Comparison of ENCODE assay signal across 15 cellular contexts in the genomic region with DNA sequence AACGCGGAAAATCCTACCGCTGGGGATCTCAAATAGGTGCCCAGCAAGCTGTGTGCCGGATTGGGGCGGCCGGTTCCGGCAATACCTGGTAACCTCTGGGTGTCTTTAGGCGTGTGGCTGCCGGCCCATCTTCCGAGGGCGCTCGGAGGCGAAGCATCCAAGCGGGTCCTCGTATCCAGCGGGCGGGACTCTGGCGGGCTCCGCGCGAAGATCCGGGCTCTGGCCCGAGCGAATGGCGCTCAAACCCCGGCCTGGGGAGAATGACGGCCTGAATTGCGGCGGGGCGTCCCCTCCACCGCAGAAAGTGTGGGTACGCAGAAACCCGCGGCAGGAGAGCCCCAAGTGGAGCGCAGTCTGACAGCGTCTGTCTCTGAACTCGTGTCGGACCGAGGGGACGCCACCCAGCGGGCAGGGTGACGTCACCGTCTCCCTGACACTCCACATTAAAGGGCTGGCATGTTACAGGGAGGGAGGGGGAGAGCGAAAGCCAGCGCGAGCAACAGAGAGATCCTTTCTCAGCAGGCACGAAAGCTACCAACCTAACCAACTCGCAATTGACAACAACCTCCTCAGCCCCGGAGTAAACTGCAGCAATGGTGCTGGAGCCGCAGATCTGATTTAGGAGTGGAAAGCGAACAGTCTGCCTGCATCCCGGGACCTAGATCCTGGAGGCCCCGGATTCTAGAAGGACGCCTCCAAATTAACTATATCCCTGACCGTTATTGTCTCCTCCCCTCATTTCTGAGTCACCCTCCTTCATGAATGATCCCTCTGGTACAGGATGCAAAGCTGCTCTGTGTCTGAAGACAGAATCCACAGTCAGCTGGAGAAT. TPM values are rescaled to one million over a fixed set of nuclear protein-coding genes. Genes with fewer than 3 reads are reported as not detected.
DNase-seq lines count a peak whose midpoint lies in the region; TF ChIP-seq lines count a peak whose summit lies in the region.
"Had no signal": no experiment of that assay in that cellular context is flagged by ENCODE, and none has a peak within 500 bp of the region (broad histone marks: within the 10 kb centered on the region; RNA-seq: fewer than 3 reads in every experiment).

A gene with protein sequence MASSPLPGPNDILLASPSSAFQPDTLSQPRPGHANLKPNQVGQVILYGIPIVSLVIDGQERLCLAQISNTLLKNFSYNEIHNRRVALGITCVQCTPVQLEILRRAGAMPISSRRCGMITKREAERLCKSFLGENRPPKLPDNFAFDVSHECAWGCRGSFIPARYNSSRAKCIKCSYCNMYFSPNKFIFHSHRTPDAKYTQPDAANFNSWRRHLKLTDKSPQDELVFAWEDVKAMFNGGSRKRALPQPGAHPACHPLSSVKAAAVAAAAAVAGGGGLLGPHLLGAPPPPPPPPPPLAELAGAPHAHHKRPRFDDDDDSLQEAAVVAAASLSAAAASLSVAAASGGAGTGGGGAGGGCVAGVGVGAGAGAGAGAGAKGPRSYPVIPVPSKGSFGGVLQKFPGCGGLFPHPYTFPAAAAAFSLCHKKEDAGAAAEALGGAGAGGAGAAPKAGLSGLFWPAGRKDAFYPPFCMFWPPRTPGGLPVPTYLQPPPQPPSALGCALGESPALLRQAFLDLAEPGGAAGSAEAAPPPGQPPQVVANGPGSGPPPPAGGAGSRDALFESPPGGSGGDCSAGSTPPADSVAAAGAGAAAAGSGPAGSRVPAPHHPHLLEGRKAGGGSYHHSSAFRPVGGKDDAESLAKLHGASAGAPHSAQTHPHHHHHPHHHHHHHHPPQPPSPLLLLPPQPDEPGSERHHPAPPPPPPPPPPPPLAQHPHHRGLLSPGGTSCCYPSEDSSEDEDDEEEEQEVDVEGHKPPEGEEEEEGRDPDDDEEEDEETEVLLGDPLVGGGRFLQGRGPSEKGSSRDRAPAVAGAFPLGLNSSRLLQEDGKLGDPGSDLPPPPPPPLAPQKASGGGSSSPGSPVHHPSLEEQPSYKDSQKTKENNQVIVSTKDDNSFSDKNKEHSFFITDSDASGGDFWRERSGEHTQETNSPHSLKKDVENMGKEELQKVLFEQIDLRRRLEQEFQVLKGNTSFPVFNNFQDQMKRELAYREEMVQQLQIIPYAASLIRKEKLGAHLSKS (minus strand): TSS at position 372 of the 832 bp plus-strand sequence. CDS start 2,477 bp downstream, outside the sequence.

- no CpG with 5 or more reads among the region's 55 CpGs for WGBS in neuronal stem cell (ENCODE audit: extremely low coverage in 2 of 2, insufficient read length in 2 of 2, insufficient replicate concordance in 1 of 2), 2 donors

- no peak within 1 kb of the TSS for H2BK12ac ChIP-seq in neuronal stem cell (ENCODE audit: low read length)

- H3K27me3 ChIP-seq in neuronal stem cell (ENCODE audit: control insufficient read depth in 3 of 3, insufficient read depth in 3 of 3, low read depth in 1 of 3, low read length in 3 of 3), result peaks cover 47 to 96% (median 95%) of the 10 kb centered on the region in 3 experiments

- peak within 1 kb of the TSS; percentile 77 for H3K4me2 ChIP-seq in neuronal stem cell (ENCODE audit: insufficient read depth, low read length, poor library complexity, severe bottlenecking)

- peak within 1 kb of the TSS; percentile 68 for H2AFZ ChIP-seq in neuronal stem cell (ENCODE audit: low read length)

- peaks cover 0 to 17% (median 5%) of the 10 kb centered on the region in 5 experiments for H3K9me3 Mint-ChIP-seq in brain
- H3K9me3 Mint-ChIP-seq: memory B cell had no signal

- TF ChIP-seq CTCF in brain (conservative IDR thresholded peaks at IDR 0.05), result no peak

- no peak within 1 kb of the TSS for H2BK15ac ChIP-seq in neuronal stem cell (ENCODE audit: low read length)

- peak within 1 kb of the TSS; percentile 51 for H3K23ac ChIP-seq in neuronal stem cell (ENCODE audit: low read depth, low read length, poor library complexity)

- peak within 1 kb of the TSS; percentile 47 to 82 (median 78) for H3K4me3 Mint-ChIP-seq in brain
- H3K4me3 Mint-ChIP-seq: memory B cell had no signal

- H3K27ac ChIP-seq in neuronal stem cell (replicated peaks; ENCODE audit: low read length), result no peak within 1 kb of the TSS
- H3K27ac ChIP-seq: brain microvascular endothelial cell, prostate gland, tibial nerve had no signal

- peak within 1 kb of the TSS; percentile 77 for H3K18ac ChIP-seq in neuronal stem cell (ENCODE audit: low read length)

- no peaks in the 10 kb centered on the region for H3K36me3 ChIP-seq in neuronal stem cell (replicated peaks in 1 of 2; ENCODE audit: control insufficient read depth in 2 of 2, insufficient read depth in 2 of 2, low read length in 2 of 2)
- H3K36me3 ChIP-seq: brain microvascular endothelial cell, MG63, prostate gland, tibial nerve had no signal

- peak within 1 kb of the TSS in 2 of 5 experiments; percentile 53 to 82 for H3K27ac Mint-ChIP-seq in brain
- H3K27ac Mint-ChIP-seq: memory B cell had no signal

- no peaks in the 10 kb centered on the region for H3K36me3 Mint-ChIP-seq in brain
- H3K36me3 Mint-ChIP-seq: memory B cell had no signal

- H2AK5ac ChIP-seq in neuronal stem cell (ENCODE audit: low read depth, low read length), result no peak within 1 kb of the TSS

- peaks cover 6% of the 10 kb centered on the region for H3K79me1 ChIP-seq in neuronal stem cell (ENCODE audit: low read depth, low read length)

- peaks cover 90% of the 10 kb centered on the region for H3K27me3 Mint-ChIP-seq in brain

- H2BK5ac ChIP-seq in neuronal stem cell (ENCODE audit: low read length), result no peak within 1 kb of the TSS

- no peak within 1 kb of the TSS for H3K14ac ChIP-seq in neuronal stem cell (ENCODE audit: low read length)

- peak; percentile 56 for DNase-seq in NCI-H82 (lab: John Stamatoyannopoulos, UW)
- no peak for DNase-seq in NCI-H82 treated with DMSO at 0.1 percent for 48 hours (lab: John Stamatoyannopoulos, UW; ENCODE audit: unreplicated experiment)
- DNase-seq in H4 (ENCODE audit: low spot score), result peak; percentile 11
- no peak for DNase-seq in neuronal stem cell (ENCODE audit: low spot score)
- DNase-seq in activated CD4-positive, CD25-positive, alpha-beta regulatory T cell treated with anti-CD3 and anti-CD28 coated beads, Interleukin-2, amount 50 U/mL, for 72 hours, result no peak
- DNase-seq in superior temporal gyrus (ENCODE audit: extremely low spot score), result no peak
- DNase-seq in NCI-H748 treated with DMSO at 0.1 percent for 48 hours (lab: John Stamatoyannopoulos, UW), result no peak
- DNase-seq: brain microvascular endothelial cell; head of caudate nucleus; MG63; NK-92 treated with Interleukin-12 subunit alpha and Interleukin-12 subunit beta, amount 100 ng/mL, for 24 hours had no signal

- H3K4ac ChIP-seq in neuronal stem cell (ENCODE audit: low read length), result no peak within 1 kb of the TSS

- H4K8ac ChIP-seq in neuronal stem cell (ENCODE audit: low read depth, low read length), result no peak within 1 kb of the TSS

- peaks cover 0 to 5% of the 10 kb centered on the region in 2 donors for H3K4me1 ChIP-seq in neuronal stem cell (ENCODE audit: control insufficient read depth in 2 of 2, insufficient read depth in 1 of 2, low read depth in 1 of 2, low read length in 2 of 2)
- H3K4me1 ChIP-seq: prostate gland had no signal

- H3K4me1 Mint-ChIP-seq in brain, result peaks cover 13% of the 10 kb centered on the region
- H3K4me1 Mint-ChIP-seq: memory B cell had no signal

- peak within 1 kb of the TSS in 1 of 2 donors; percentile 53 for H3K4me3 ChIP-seq in neuronal stem cell (ENCODE audit: low read length in 2 of 2)
- H3K4me3 ChIP-seq: MG63, prostate gland had no signal

- no peak within 1 kb of the TSS for H3K9ac ChIP-seq in neuronal stem cell (ENCODE audit: low read depth, low read length, poor library complexity)

- no peak within 1 kb of the TSS for H2BK120ac ChIP-seq in neuronal stem cell (ENCODE audit: low read depth, low read length)

- no peak within 1 kb of the TSS for H4K91ac ChIP-seq in neuronal stem cell (ENCODE audit: low read depth, low read length, poor library complexity)

- H3K9me3 ChIP-seq in neuronal stem cell (replicated peaks in 1 of 2; ENCODE audit: control insufficient read depth in 2 of 2, insufficient read depth in 1 of 2, low read depth in 1 of 2, low read length in 2 of 2), result peaks cover 7 to 8% of the 10 kb centered on the region in 2 donors
- H3K9me3 ChIP-seq: MG63, prostate gland had no signal

RNA-seq across cellular contexts. Expression of the gene that starts here (rescaled TPM):
- total RNA-seq in H4 (2014; rRNA removed; shearing (Covaris generic)), result not detected in 2 replicates
- not detected for polyA plus RNA-seq in brain (ENCODE audit: insufficient read depth, low read depth, low replicate concordance)
- polyA plus RNA-seq in neuronal stem cell (2013, experiment 1 of 2), result 0.01 TPM
- polyA plus RNA-seq in neuronal stem cell (2013, experiment 2 of 2), result 0.06 TPM
- total RNA-seq: tibial nerve had no signal

Comparison
In these comparisons a context has a peak if more than half of its experiments do, and no peak if none do; other contexts are left out.
1. Peak in DNase-seq in H4; RNA of the gene not detected or under 1 TPM.